Comparison of ENCODE assay signal across 28 cellular contexts in the genomic region with DNA sequence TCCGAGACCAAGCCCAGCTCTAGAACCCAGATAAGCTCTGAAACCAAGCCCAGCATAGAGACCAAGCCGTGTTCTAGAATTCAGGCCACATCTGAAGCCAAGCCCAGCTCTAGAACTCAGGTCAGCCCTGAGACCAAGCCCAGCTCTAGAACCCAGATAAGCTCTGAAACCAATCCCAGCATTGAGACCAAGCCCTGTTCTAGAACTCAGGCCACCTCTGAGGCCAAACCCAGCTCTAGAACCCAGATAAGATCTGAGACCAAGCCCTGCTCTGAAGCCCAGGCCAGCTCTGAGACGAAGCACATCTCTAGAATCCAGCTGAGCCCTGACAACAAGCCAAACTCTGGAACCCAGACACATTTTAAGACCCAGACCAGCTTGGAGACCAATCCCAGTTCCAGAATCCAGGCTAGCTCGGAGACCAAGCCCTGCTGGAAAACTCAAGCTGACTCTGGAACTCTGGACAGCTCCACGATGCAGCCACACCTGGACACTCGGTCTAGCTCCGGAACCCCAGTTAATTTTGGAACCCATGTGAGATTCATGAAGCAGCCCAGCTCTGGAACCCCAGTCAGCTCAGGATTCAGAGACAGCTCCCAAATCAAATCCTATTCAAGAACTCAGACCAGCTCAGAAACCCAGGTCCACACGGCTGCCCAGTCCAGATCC. TPM values are rescaled to one million over a fixed set of nuclear protein-coding genes. Genes with fewer than 3 reads are reported as not detected.
DNase-seq lines count a peak whose midpoint lies in the region; ATAC-seq, FAIRE-seq and TF ChIP-seq lines count a peak whose summit lies in the region.
"Had no signal": no experiment of that assay in that cellular context is flagged by ENCODE, and none has a peak within 500 bp of the region (broad histone marks: within the 10 kb centered on the region; RNA-seq: fewer than 3 reads in every experiment).

No MANE protein-coding gene starts in this region.

- no peaks in the 10 kb centered on the region for H3K27me3 Mint-ChIP-seq in CD8-positive, alpha-beta T cell (ENCODE audit: low read depth)
- no peaks in the 10 kb centered on the region for H3K27me3 Mint-ChIP-seq in activated CD4-positive, alpha-beta T cell treated with anti-CD3 and anti-CD28 coated beads, Interleukin-2, amount 10 ng/mL, durations not matched to agents 24 days and 14 days
- H3K27me3 Mint-ChIP-seq: CD4-positive, alpha-beta T cell had no signal

- intact Hi-C loops in CD8-positive, alpha-beta T cell (cut with DNase I, micrococcal nuclease) = no loop called here
- intact Hi-C loops in endothelial cell of umbilical vein (cut with micrococcal nuclease) = no loop called here
- intact Hi-C loops in activated CD4-positive, alpha-beta T cell treated with anti-CD3 and anti-CD28 coated beads, Interleukin-2, amount 10 ng/mL, durations not matched to agents 24 days and 14 days (cut with micrococcal nuclease) = no loop called here

- no peaks in the 10 kb centered on the region for H3K9me3 ChIP-seq in CD8-positive, alpha-beta T cell (ENCODE audit: low read length)
- H3K9me3 ChIP-seq in Karpas-422 (ENCODE audit: low read length) (peaks cover 16% of the 10 kb centered on the region), endothelial cell of umbilical vein (replicated peaks; ENCODE audit: control insufficient read depth, insufficient read depth, low read length) (no peaks in the 10 kb centered on the region)
- H3K9me3 ChIP-seq: BE2C had no signal

- H3K9ac ChIP-seq in Karpas-422 (ENCODE audit: low read length) (no peak overlapping the region), endothelial cell of umbilical vein (replicated peaks; ENCODE audit: extremely low read depth, insufficient read depth, low read length) (no peak overlapping the region)
- H3K9ac ChIP-seq: BLaER1 treated with 17β-estradiol and CSF1 and Interleukin-3, amounts not matched to agents 10 nM and 100 nM had no signal

- no peaks in the 10 kb centered on the region for H4K20me1 ChIP-seq in Karpas-422 (ENCODE audit: insufficient read depth, low read depth, low read length)
- H4K20me1 ChIP-seq in endothelial cell of umbilical vein (replicated peaks; ENCODE audit: control insufficient read depth, extremely low read depth, insufficient read depth, low read length) = no peaks in the 10 kb centered on the region
- H4K20me1 ChIP-seq: BLaER1 treated with 17β-estradiol and CSF1 and Interleukin-3, amounts not matched to agents 10 nM and 100 nM had no signal

- H3K4me1 ChIP-seq in CD8-positive, alpha-beta T cell (ENCODE audit: insufficient read depth, low read length) = no peaks in the 10 kb centered on the region
- H3K4me1 ChIP-seq in Karpas-422 (ENCODE audit: low read length) (no peaks in the 10 kb centered on the region), endothelial cell of umbilical vein (ENCODE audit: control insufficient read depth, extremely low read depth, insufficient read depth, low read length) (no peaks in the 10 kb centered on the region)
- H3K4me1 ChIP-seq: BE2C had no signal

- FAIRE-seq in endothelial cell of umbilical vein (lab: Jason Lieb, UNC) = no peak
- FAIRE-seq: A204.1, GM12891, GM18507, GM19239 had no signal

- POLR2A ChIA-PET in CD8-positive, alpha-beta T cell (lab: Charles Lee) = interaction anchor here (0.6 to 1.5 kb wide), 3 partner anchors 12 to 56 kb away, joined by 4 to 6 read pairs (median 5); no protein-coding TSS in a partner anchor
- POLR2A ChIA-PET in endothelial cell of umbilical vein (lab: Charles Lee) = no interaction called here

- no peaks in the 10 kb centered on the region for H3K9me3 Mint-ChIP-seq in CD8-positive, alpha-beta T cell
- no peaks in the 10 kb centered on the region for H3K9me3 Mint-ChIP-seq in activated CD4-positive, alpha-beta T cell treated with anti-CD3 and anti-CD28 coated beads, Interleukin-2, amount 10 ng/mL, durations not matched to agents 24 days and 14 days
- H3K9me3 Mint-ChIP-seq: CD4-positive, alpha-beta T cell had no signal

- H3K27me3 ChIP-seq in CD8-positive, alpha-beta T cell (ENCODE audit: insufficient read depth, low read length) = no peaks in the 10 kb centered on the region
- H3K27me3 ChIP-seq in Karpas-422 (ENCODE audit: low read length) (no peaks in the 10 kb centered on the region), endothelial cell of umbilical vein (ENCODE audit: control insufficient read depth in 2 of 2, insufficient read depth in 2 of 2, low read length in 2 of 2) (peaks cover 0 to 2% of the 10 kb centered on the region in 2 experiments)

- H3K79me2 ChIP-seq in Karpas-422 (ENCODE audit: low read length) = no peaks in the 10 kb centered on the region
- no peaks in the 10 kb centered on the region for H3K79me2 ChIP-seq in endothelial cell of umbilical vein (ENCODE audit: control insufficient read depth, insufficient read depth, low read length)

- CTCF ChIA-PET in CD8-positive, alpha-beta T cell (lab: Charles Lee) = interaction anchor here (0.8 to 2.1 kb wide), 9 partner anchors 12 to 46 kb away, joined by 3 to 17 read pairs (median 3); partner anchors contain the start of gene TBXA2R
- CTCF ChIA-PET in endothelial cell of umbilical vein (lab: Charles Lee) = interaction anchor here (1.0 to 2.2 kb wide), 10 partner anchors 9 to 315 kb away, joined by 3 to 10 read pairs (median 4); no protein-coding TSS in a partner anchor

- H3K9me1 ChIP-seq in endothelial cell of umbilical vein (replicated peaks; ENCODE audit: control insufficient read depth, extremely low read depth, insufficient read depth, low read length) = no peaks in the 10 kb centered on the region

- no peak overlapping the region for H3K4me3 Mint-ChIP-seq in CD8-positive, alpha-beta T cell
- no peak overlapping the region for H3K4me3 Mint-ChIP-seq in activated CD4-positive, alpha-beta T cell treated with anti-CD3 and anti-CD28 coated beads, Interleukin-2, amount 10 ng/mL, durations not matched to agents 24 days and 14 days
- H3K4me3 Mint-ChIP-seq: CD14-positive monocyte; CD4-positive, alpha-beta T cell; GM23338; H9; HFFc6 had no signal

- H3K9me2 ChIP-seq in Karpas-422 (replicated peaks; ENCODE audit: insufficient read depth, low read length) = no peaks in the 10 kb centered on the region

- TF ChIP-seq POLR2A in endothelial cell of umbilical vein (IDR thresholded peaks at IDR 0.05; ENCODE audit: low read depth, low read length) = no peak

- dilution Hi-C loops in endothelial cell of umbilical vein (cut with MboI; ENCODE audit: extremely low pct_ligation_motif_present, low sequenced_read_pairs) = no loop called here

- H3K4me3 ChIP-seq in CD8-positive, alpha-beta T cell (ENCODE audit: low read depth, low read length) = no peak overlapping the region
- H3K4me3 ChIP-seq in Karpas-422 (ENCODE audit: low read length) = no peak overlapping the region
- no peak overlapping the region for H3K4me3 ChIP-seq in endothelial cell of umbilical vein (replicated peaks in 1 of 3; ENCODE audit: insufficient read depth in 1 of 3, low read depth in 1 of 3, low read length in 3 of 3)
- H3K4me3 ChIP-seq: BLaER1 treated with 17β-estradiol and CSF1 and Interleukin-3, amounts not matched to agents 10 nM and 100 nM; GM23338 had no signal

- H2AFZ ChIP-seq in Karpas-422 (ENCODE audit: low read length) (no peak overlapping the region), endothelial cell of umbilical vein (ENCODE audit: low read depth, low read length) (no peak overlapping the region)
- H2AFZ ChIP-seq: GM23338 had no signal

- H3K36me3 Mint-ChIP-seq in CD8-positive, alpha-beta T cell = peaks cover 6% of the 10 kb centered on the region
- H3K36me3 Mint-ChIP-seq in activated CD4-positive, alpha-beta T cell treated with anti-CD3 and anti-CD28 coated beads, Interleukin-2, amount 10 ng/mL, durations not matched to agents 24 days and 14 days (ENCODE audit: low read depth) = no peaks in the 10 kb centered on the region
- H3K36me3 Mint-ChIP-seq: CD14-positive monocyte had no signal

- H3K4me2 ChIP-seq in Karpas-422 (ENCODE audit: low read depth, low read length, poor library complexity, severe bottlenecking) (no peak overlapping the region), endothelial cell of umbilical vein (ENCODE audit: insufficient read depth, low read length) (no peak overlapping the region)
- H3K4me2 ChIP-seq: BLaER1 treated with 17β-estradiol and CSF1 and Interleukin-3, amounts not matched to agents 10 nM and 100 nM; GM23338 had no signal

- TF ChIP-seq CTCF in CD8-positive, alpha-beta T cell (IDR thresholded peaks at IDR 0.05) = no peak
- no peak for TF ChIP-seq CTCF in endothelial cell of umbilical vein (IDR thresholded peaks at IDR 0.05; ENCODE audit: extremely low read depth in 1 of 2, insufficient read depth in 1 of 2, low read depth in 1 of 2, low read length in 2 of 2)

- no peak overlapping the region for H3K27ac ChIP-seq in CD8-positive, alpha-beta T cell (ENCODE audit: low read depth, low read length)
- no peak overlapping the region for H3K27ac ChIP-seq in Karpas-422 (ENCODE audit: low read length)
- H3K27ac ChIP-seq in endothelial cell of umbilical vein (ENCODE audit: insufficient read depth, low read depth, low read length) = no peak overlapping the region
- H3K27ac ChIP-seq: 22Rv1; BLaER1 treated with 17β-estradiol and CSF1 and Interleukin-3, amounts not matched to agents 10 nM and 100 nM had no signal

- no peak for DNase-seq in CD8-positive, alpha-beta T cell
- peak; percentile 36 for DNase-seq in Karpas-422
- DNase-seq in endothelial cell of umbilical vein (ENCODE audit: low read depth, low spot score) = no peak
- DNase-seq in AG08396 (ENCODE audit: low spot score) = no peak
- no peak for DNase-seq in activated CD4-positive, alpha-beta T cell treated with anti-CD3 and anti-CD28 coated beads, Interleukin-2, amount 10 ng/mL, durations not matched to agents 24 days and 14 days
- DNase-seq: AML-193; BE2C; Calu3; CD4-positive, alpha-beta T cell; COR-L47; DMS53; DMS79 treated with DMSO at 0.1 percent for 48 hours; GF-D8; H9; HFFc6 had no signal

- BruUV-seq in endothelial cell of umbilical vein (replicated peaks; lab: Mats Ljungman, UMichigan) = TSS peak; percentile 24

- ATAC-seq in CD8-positive, alpha-beta T cell = no peak
- no peak for ATAC-seq in GM21526 (IDR thresholded peaks at IDR 0.05; ENCODE audit: low FRiP score, unreplicated experiment)
- ATAC-seq: GM23338, HCT116 had no signal

- H3K4me1 Mint-ChIP-seq in CD8-positive, alpha-beta T cell (ENCODE audit: low read depth) = peaks cover 2% of the 10 kb centered on the region
- no peaks in the 10 kb centered on the region for H3K4me1 Mint-ChIP-seq in activated CD4-positive, alpha-beta T cell treated with anti-CD3 and anti-CD28 coated beads, Interleukin-2, amount 10 ng/mL, durations not matched to agents 24 days and 14 days
- H3K4me1 Mint-ChIP-seq: CD14-positive monocyte, GM23338, H9 had no signal

- H3K36me3 ChIP-seq in CD8-positive, alpha-beta T cell (ENCODE audit: insufficient read depth, low read length) = no peaks in the 10 kb centered on the region
- H3K36me3 ChIP-seq in Karpas-422 (ENCODE audit: insufficient read depth, low read length) (no peaks in the 10 kb centered on the region), endothelial cell of umbilical vein (ENCODE audit: control insufficient read depth in 2 of 2, extremely low read depth in 1 of 2, insufficient read depth in 2 of 2, low read length in 2 of 2) (no peaks in the 10 kb centered on the region)
- H3K36me3 ChIP-seq: BE2C; BLaER1 treated with 17β-estradiol and CSF1 and Interleukin-3, amounts not matched to agents 10 nM and 100 nM had no signal

- peak overlapping the region; percentile 37 for H3K27ac Mint-ChIP-seq in CD8-positive, alpha-beta T cell
- no peak overlapping the region for H3K27ac Mint-ChIP-seq in activated CD4-positive, alpha-beta T cell treated with anti-CD3 and anti-CD28 coated beads, Interleukin-2, amount 10 ng/mL, durations not matched to agents 24 days and 14 days
- H3K27ac Mint-ChIP-seq: CD4-positive, alpha-beta T cell; GM23338; H9; HFFc6 had no signal

RNA-seq across cellular contexts. Expression of gene GIPC3, which starts 5.8 kb away (rescaled TPM):
- under 1 TPM; 0.19 to 0.49 TPM for total RNA-seq in CD8-positive, alpha-beta T cell
- not detected in 2 replicates for total RNA-seq in Karpas-422 (2014; rRNA removed; shearing (Covaris generic); ENCODE audit: low replicate concordance)
- total RNA-seq in endothelial cell of umbilical vein = 6.6 and 7.1 TPM in 2 replicates
- polyA plus RNA-seq in endothelial cell of umbilical vein = 1.9 and 2.2 TPM in 2 replicates
- 1.9 and 2.1 TPM in 2 replicates for polyA plus RNA-seq in endothelial cell of umbilical vein (2011; cell fraction: cytosol; rRNA removed)
- 2.3 and 2.8 TPM in 2 replicates for polyA plus RNA-seq in endothelial cell of umbilical vein (2011; cell fraction: nucleus; rRNA removed)
- 1.1 and 1.5 TPM in 2 replicates for polyA plus RNA-seq in endothelial cell of umbilical vein (2012)
- polyA minus RNA-seq in endothelial cell of umbilical vein = 1.8 and 2.5 TPM in 2 replicates
- 6.8 TPM for polyA minus RNA-seq in endothelial cell of umbilical vein (2011; cell fraction: cytosol; rRNA and poly(A)+ RNA removed)
- polyA minus RNA-seq in endothelial cell of umbilical vein (2011; cell fraction: nucleus; rRNA and poly(A)+ RNA removed) = 0.43 and 0.63 TPM in 2 replicates
- total RNA-seq in activated CD4-positive, alpha-beta T cell treated with anti-CD3 and anti-CD28 coated beads, Interleukin-2, amount 10 ng/mL, durations not matched to agents 24 days and 14 days = 0.36 and 0.37 TPM in 2 replicates
- total RNA-seq: Calu3, Daoy, G401, H4 had no signal

RNA-seq across cellular contexts. Expression of gene TBXA2R, which starts 15.6 kb away (rescaled TPM):
- 1 to 10 TPM; 2.3 to 2.6 TPM for total RNA-seq in CD8-positive, alpha-beta T cell
- total RNA-seq in Karpas-422 (2014; rRNA removed; shearing (Covaris generic); ENCODE audit: low replicate concordance) = 0.15 and 0.22 TPM in 2 replicates
- total RNA-seq in endothelial cell of umbilical vein = 2.9 and 3.4 TPM in 2 replicates
- 2.4 TPM in 2 replicates for polyA plus RNA-seq in endothelial cell of umbilical vein
- polyA plus RNA-seq in endothelial cell of umbilical vein (2011; cell fraction: cytosol; rRNA removed) = 1.3 and 1.6 TPM in 2 replicates
- 0.65 and 1.4 TPM in 2 replicates for polyA plus RNA-seq in endothelial cell of umbilical vein (2011; cell fraction: nucleus; rRNA removed)
- 1.3 and 2.0 TPM in 2 replicates for polyA plus RNA-seq in endothelial cell of umbilical vein (2012)
- polyA minus RNA-seq in endothelial cell of umbilical vein = 0.95 and 1.2 TPM in 2 replicates
- polyA minus RNA-seq in endothelial cell of umbilical vein (2011; cell fraction: cytosol; rRNA and poly(A)+ RNA removed) = 3.9 TPM
- polyA minus RNA-seq in endothelial cell of umbilical vein (2011; cell fraction: nucleus; rRNA and poly(A)+ RNA removed) = 0.24 and 0.38 TPM in 2 replicates
- 0.42 and 0.50 TPM in 2 replicates for total RNA-seq in activated CD4-positive, alpha-beta T cell treated with anti-CD3 and anti-CD28 coated beads, Interleukin-2, amount 10 ng/mL, durations not matched to agents 24 days and 14 days
- total RNA-seq: Daoy, H4 had no signal

RNA-seq across cellular contexts. Expression of gene HMG20B, which starts 18.4 kb away (rescaled TPM):
- total RNA-seq in CD8-positive, alpha-beta T cell = 10 to 100 TPM; 32.3 to 37.8 TPM
- total RNA-seq in Karpas-422 (2014; rRNA removed; shearing (Covaris generic); ENCODE audit: low replicate concordance) = 53.7 and 127 TPM in 2 replicates
- total RNA-seq in endothelial cell of umbilical vein = 98.0 and 98.2 TPM in 2 replicates
- polyA plus RNA-seq in endothelial cell of umbilical vein = 53.2 and 63.9 TPM in 2 replicates
- 43.3 and 57.2 TPM in 2 replicates for polyA plus RNA-seq in endothelial cell of umbilical vein (2011; cell fraction: cytosol; rRNA removed)
- 104 and 115 TPM in 2 replicates for polyA plus RNA-seq in endothelial cell of umbilical vein (2011; cell fraction: nucleus; rRNA removed)
- 55.7 and 69.0 TPM in 2 replicates for polyA plus RNA-seq in endothelial cell of umbilical vein (2012)
- polyA minus RNA-seq in endothelial cell of umbilical vein = 14.0 and 17.1 TPM in 2 replicates
- 123 TPM for polyA minus RNA-seq in endothelial cell of umbilical vein (2011; cell fraction: cytosol; rRNA and poly(A)+ RNA removed)
- polyA minus RNA-seq in endothelial cell of umbilical vein (2011; cell fraction: nucleus; rRNA and poly(A)+ RNA removed) = 11.3 and 18.5 TPM in 2 replicates
- total RNA-seq in activated CD4-positive, alpha-beta T cell treated with anti-CD3 and anti-CD28 coated beads, Interleukin-2, amount 10 ng/mL, durations not matched to agents 24 days and 14 days = 53.7 and 59.3 TPM in 2 replicates

RNA-seq across cellular contexts. Expression of gene MFSD12, which starts 33.7 kb away (rescaled TPM):
- 10 to 100 TPM; 42.3 to 42.7 TPM for total RNA-seq in CD8-positive, alpha-beta T cell
- total RNA-seq in Karpas-422 (2014; rRNA removed; shearing (Covaris generic); ENCODE audit: low replicate concordance) = 34.5 and 102 TPM in 2 replicates
- 78.9 and 80.4 TPM in 2 replicates for total RNA-seq in endothelial cell of umbilical vein
- 51.7 and 66.9 TPM in 2 replicates for polyA plus RNA-seq in endothelial cell of umbilical vein
- 27.4 and 38.4 TPM in 2 replicates for polyA plus RNA-seq in endothelial cell of umbilical vein (2011; cell fraction: cytosol; rRNA removed)
- 102 and 113 TPM in 2 replicates for polyA plus RNA-seq in endothelial cell of umbilical vein (2011; cell fraction: nucleus; rRNA removed)
- polyA plus RNA-seq in endothelial cell of umbilical vein (2012) = 49.8 and 67.4 TPM in 2 replicates
- polyA minus RNA-seq in endothelial cell of umbilical vein = 34.5 and 41.8 TPM in 2 replicates
- polyA minus RNA-seq in endothelial cell of umbilical vein (2011; cell fraction: cytosol; rRNA and poly(A)+ RNA removed) = 649 TPM
- polyA minus RNA-seq in endothelial cell of umbilical vein (2011; cell fraction: nucleus; rRNA and poly(A)+ RNA removed) = 24.4 and 34.2 TPM in 2 replicates
- 119 and 124 TPM in 2 replicates for total RNA-seq in activated CD4-positive, alpha-beta T cell treated with anti-CD3 and anti-CD28 coated beads, Interleukin-2, amount 10 ng/mL, durations not matched to agents 24 days and 14 days

RNA-seq across cellular contexts. Expression of gene CACTIN, which starts 35.5 kb away (rescaled TPM):
- total RNA-seq in CD8-positive, alpha-beta T cell = 10 to 100 TPM; 32.5 to 33.0 TPM
- total RNA-seq in Karpas-422 (2014; rRNA removed; shearing (Covaris generic); ENCODE audit: low replicate concordance) = 9.5 and 24.8 TPM in 2 replicates
- total RNA-seq in endothelial cell of umbilical vein = 36.1 and 36.4 TPM in 2 replicates
- 29.7 and 31.8 TPM in 2 replicates for polyA plus RNA-seq in endothelial cell of umbilical vein
- polyA plus RNA-seq in endothelial cell of umbilical vein (2011; cell fraction: cytosol; rRNA removed) = 17.9 and 20.7 TPM in 2 replicates
- 41.8 and 42.0 TPM in 2 replicates for polyA plus RNA-seq in endothelial cell of umbilical vein (2011; cell fraction: nucleus; rRNA removed)
- polyA plus RNA-seq in endothelial cell of umbilical vein (2012) = 21.8 and 23.9 TPM in 2 replicates
- polyA minus RNA-seq in endothelial cell of umbilical vein = 15.8 and 18.3 TPM in 2 replicates
- polyA minus RNA-seq in endothelial cell of umbilical vein (2011; cell fraction: cytosol; rRNA and poly(A)+ RNA removed) = 17.1 TPM
- 8.3 and 17.3 TPM in 2 replicates for polyA minus RNA-seq in endothelial cell of umbilical vein (2011; cell fraction: nucleus; rRNA and poly(A)+ RNA removed)
- 37.4 and 39.6 TPM in 2 replicates for total RNA-seq in activated CD4-positive, alpha-beta T cell treated with anti-CD3 and anti-CD28 coated beads, Interleukin-2, amount 10 ng/mL, durations not matched to agents 24 days and 14 days
